Comparison of ENCODE assay signal across 8 cellular contexts in genomic region chr11:62830904-62831519, GRCh38. TPM values are rescaled to one million over a fixed set of nuclear protein-coding genes. Genes with fewer than 3 reads are reported as not detected.
A peak's percentile ranks its signal among the peaks of the same experiment; 100 is the strongest.
DNase-seq lines count a peak whose midpoint lies in the region; ATAC-seq and TF ChIP-seq lines count a peak whose summit lies in the region.

No MANE protein-coding gene starts in this region.

- TF ChIP-seq POLR2A in heart left ventricle (IDR thresholded peaks at IDR 0.05) (no peak), esophagus squamous epithelium (IDR thresholded peaks at IDR 0.05) (no peak)

- peak overlapping the region; percentile 65 for H2AFZ ChIP-seq in parathyroid adenoma

- H3K4me2 ChIP-seq in parathyroid adenoma (ENCODE audit: low read length): peak overlapping the region; percentile 64

- ATAC-seq in heart left ventricle: peak in 2 of 4 donors; percentile 0
- ATAC-seq in HG03097 (IDR thresholded peaks at IDR 0.05; ENCODE audit: low FRiP score, unreplicated experiment): no peak

- H3K36me3 ChIP-seq in heart left ventricle (peaks cover 0 to 66% (median 57%) of the 10 kb centered on the region in 9 donors), SJCRH30 (peaks cover 21% of the 10 kb centered on the region), esophagus squamous epithelium (peaks cover 7 to 65% (median 32%) of the 10 kb centered on the region in 3 donors), parathyroid adenoma (ENCODE audit: control insufficient read depth, insufficient read depth, low read length) (no peaks in the 10 kb centered on the region)

- peaks cover 6% of the 10 kb centered on the region for H3K79me2 ChIP-seq in parathyroid adenoma

- peak overlapping the region; percentile 20 for H3K9ac ChIP-seq in parathyroid adenoma

- 0 to 1% (median 1%) methylated on average over 21 to 33 of the region's 33 CpGs for WGBS in heart left ventricle, 4 donors
- WGBS in esophagus squamous epithelium, 2 donors: 0 to 1% methylated on average over 9 to 12 of the region's 33 CpGs

- H3K9me3 ChIP-seq in heart left ventricle (no peaks in the 10 kb centered on the region), SJCRH30 (replicated peaks) (no peaks in the 10 kb centered on the region), esophagus squamous epithelium (no peaks in the 10 kb centered on the region), parathyroid adenoma (ENCODE audit: control insufficient read depth, low read length) (no peaks in the 10 kb centered on the region)

- H3K4me3 ChIP-seq in heart left ventricle (peak overlapping the region; percentile 53 to 99 (median 93)), SJCRH30 (peak overlapping the region; percentile 86), esophagus squamous epithelium (peak overlapping the region; percentile 65 to 90 (median 81)), parathyroid adenoma (ENCODE audit: low read depth, low read length) (peak overlapping the region; percentile 94)

- intact Hi-C loops in heart left ventricle (cut with DNase I): loop anchor here in 5 of 10 donors (1.0 to 5.0 kb wide), 2 partner anchors 26 to 39 kb away; partner anchors contain the start of genes TMEM223 (in 4 of the 5) and NXF1 (in 1 of the 5)
- intact Hi-C loops in cardiac septum (cut with DNase I): no loop called here
- intact Hi-C loops in esophagus squamous epithelium (cut with DNase I): no loop called here

- H3K4me1 ChIP-seq in heart left ventricle (peaks cover 10 to 42% (median 29%) of the 10 kb centered on the region in 12 donors), SJCRH30 (no peaks in the 10 kb centered on the region), esophagus squamous epithelium (peaks cover 17 to 56% (median 37%) of the 10 kb centered on the region in 3 donors), parathyroid adenoma (peaks cover 4% of the 10 kb centered on the region)

- H3K27me3 ChIP-seq in heart left ventricle: no peaks in the 10 kb centered on the region
- no peaks in the 10 kb centered on the region for H3K27me3 ChIP-seq in SJCRH30
- H3K27me3 ChIP-seq in esophagus squamous epithelium: no peaks in the 10 kb centered on the region
- H3K27me3 ChIP-seq in parathyroid adenoma (ENCODE audit: control insufficient read depth, insufficient read depth, low read length): no peaks in the 10 kb centered on the region

- H3K27ac ChIP-seq in heart left ventricle: peak overlapping the region; percentile 87 to 98 (median 95)
- peak overlapping the region; percentile 75 for H3K27ac ChIP-seq in SJCRH30
- H3K27ac ChIP-seq in esophagus squamous epithelium: peak overlapping the region; percentile 93 to 100 (median 98)
- H3K27ac ChIP-seq in parathyroid adenoma: peak overlapping the region; percentile 82

- TF ChIP-seq CTCF in heart left ventricle (IDR thresholded peaks at IDR 0.05) (no peak), esophagus squamous epithelium (IDR thresholded peaks at IDR 0.05) (no peak), parathyroid adenoma (IDR thresholded peaks at IDR 0.05) (no peak)

- DNase-seq in heart left ventricle (peak in 2 of 5 donors; percentile 22 to 35), cardiac septum (ENCODE audit: low spot score) (no peak), SJCRH30 (peak in 1 of 2 experiments; percentile 73), esophagus squamous epithelium (lab: John Stamatoyannopoulos, UW) (no peak), GDM1 (lab: John Stamatoyannopoulos, UW) (no peak), NCI-H748 (lab: John Stamatoyannopoulos, UW; ENCODE audit: unreplicated experiment) (no peak)

RNA-seq across cellular contexts. Expression of gene STX5, which starts 0.8 kb away (rescaled TPM):
- total RNA-seq in heart left ventricle (10 to 100 TPM; 16.2 to 26.8 (median 18.9) TPM), cardiac septum (19.7 TPM), esophagus squamous epithelium (10 to 100 TPM; 23.0 to 34.7 (median 24.2) TPM)
- polyA plus RNA-seq in heart left ventricle: 10 to 100 TPM in 1 of 2 donors, 1 to 10 TPM in 1; 8.6 to 36.1 TPM
- total RNA-seq in SJCRH30 (2014; rRNA removed; shearing (Covaris generic)): 22.7 and 27.5 TPM in 2 replicates

RNA-seq across cellular contexts. Expression of gene TEX54, which starts 1.6 kb away (rescaled TPM):
- total RNA-seq in heart left ventricle (not detected), cardiac septum (not detected), esophagus squamous epithelium (not detected)
- polyA plus RNA-seq in heart left ventricle: not detected
- total RNA-seq in SJCRH30 (2014; rRNA removed; shearing (Covaris generic)): not detected in 2 replicates

RNA-seq across cellular contexts. Expression of gene WDR74, which starts 8.4 kb away (rescaled TPM):
- 10 to 100 TPM; 19.2 to 36.6 (median 24.8) TPM for total RNA-seq in heart left ventricle
- 10 to 100 TPM; 28.7 to 70.6 TPM for polyA plus RNA-seq in heart left ventricle
- 22.8 TPM for total RNA-seq in cardiac septum
- 46.7 and 50.4 TPM in 2 replicates for total RNA-seq in SJCRH30 (2014; rRNA removed; shearing (Covaris generic))
- 10 to 100 TPM; 31.7 to 74.0 (median 44.3) TPM for total RNA-seq in esophagus squamous epithelium

RNA-seq across cellular contexts. Expression of gene NXF1, which starts 25.8 kb away (rescaled TPM):
- total RNA-seq in heart left ventricle (10 to 100 TPM; 28.5 to 51.7 (median 34.1) TPM), cardiac septum (36.7 TPM), esophagus squamous epithelium (10 to 100 TPM; 38.1 to 62.4 (median 44.4) TPM)
- polyA plus RNA-seq in heart left ventricle: 10 to 100 TPM; 40.7 to 63.4 TPM
- 56.4 and 59.3 TPM in 2 replicates for total RNA-seq in SJCRH30 (2014; rRNA removed; shearing (Covaris generic))

RNA-seq across cellular contexts. Expression of gene TMEM223, which starts 39.2 kb away (rescaled TPM):
- total RNA-seq in heart left ventricle (10 to 100 TPM; 19.0 to 52.3 (median 25.9) TPM), cardiac septum (17.7 TPM), esophagus squamous epithelium (10 to 100 TPM; 13.2 to 28.4 (median 22.0) TPM)
- 10 to 100 TPM; 26.3 to 55.6 TPM for polyA plus RNA-seq in heart left ventricle
- 13.3 and 18.3 TPM in 2 replicates for total RNA-seq in SJCRH30 (2014; rRNA removed; shearing (Covaris generic))
